1 cellular context compared by ENCODE assay signal in the genomic region with DNA sequence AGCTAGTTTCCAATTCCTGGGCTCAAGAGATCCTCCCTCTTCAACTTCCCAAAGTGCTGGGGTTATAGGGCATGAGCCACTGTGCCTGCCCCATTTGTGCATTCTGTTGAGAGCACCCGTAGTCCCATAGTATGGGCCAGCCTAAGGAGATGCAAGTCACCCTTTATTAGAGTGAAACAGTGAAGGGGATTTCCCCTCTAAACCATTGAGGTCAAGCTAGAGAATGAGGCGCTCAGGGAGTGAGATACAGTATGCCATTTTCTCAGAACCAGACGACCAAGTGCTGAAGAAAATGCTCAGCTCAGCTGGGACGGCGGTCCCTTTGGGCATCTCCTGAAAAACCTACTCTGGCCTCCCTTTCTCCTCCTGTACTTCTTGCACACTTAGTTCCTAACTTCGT.
TF ChIP-seq lines count a peak whose summit lies in the region.

No MANE protein-coding gene starts in this region.

TF ChIP-seq in HepG2, 621 proteins besides CTCF, POLR2A, EP300 and RAD21 (continued from another document):
- TF ChIP-seq, protein P1, sequence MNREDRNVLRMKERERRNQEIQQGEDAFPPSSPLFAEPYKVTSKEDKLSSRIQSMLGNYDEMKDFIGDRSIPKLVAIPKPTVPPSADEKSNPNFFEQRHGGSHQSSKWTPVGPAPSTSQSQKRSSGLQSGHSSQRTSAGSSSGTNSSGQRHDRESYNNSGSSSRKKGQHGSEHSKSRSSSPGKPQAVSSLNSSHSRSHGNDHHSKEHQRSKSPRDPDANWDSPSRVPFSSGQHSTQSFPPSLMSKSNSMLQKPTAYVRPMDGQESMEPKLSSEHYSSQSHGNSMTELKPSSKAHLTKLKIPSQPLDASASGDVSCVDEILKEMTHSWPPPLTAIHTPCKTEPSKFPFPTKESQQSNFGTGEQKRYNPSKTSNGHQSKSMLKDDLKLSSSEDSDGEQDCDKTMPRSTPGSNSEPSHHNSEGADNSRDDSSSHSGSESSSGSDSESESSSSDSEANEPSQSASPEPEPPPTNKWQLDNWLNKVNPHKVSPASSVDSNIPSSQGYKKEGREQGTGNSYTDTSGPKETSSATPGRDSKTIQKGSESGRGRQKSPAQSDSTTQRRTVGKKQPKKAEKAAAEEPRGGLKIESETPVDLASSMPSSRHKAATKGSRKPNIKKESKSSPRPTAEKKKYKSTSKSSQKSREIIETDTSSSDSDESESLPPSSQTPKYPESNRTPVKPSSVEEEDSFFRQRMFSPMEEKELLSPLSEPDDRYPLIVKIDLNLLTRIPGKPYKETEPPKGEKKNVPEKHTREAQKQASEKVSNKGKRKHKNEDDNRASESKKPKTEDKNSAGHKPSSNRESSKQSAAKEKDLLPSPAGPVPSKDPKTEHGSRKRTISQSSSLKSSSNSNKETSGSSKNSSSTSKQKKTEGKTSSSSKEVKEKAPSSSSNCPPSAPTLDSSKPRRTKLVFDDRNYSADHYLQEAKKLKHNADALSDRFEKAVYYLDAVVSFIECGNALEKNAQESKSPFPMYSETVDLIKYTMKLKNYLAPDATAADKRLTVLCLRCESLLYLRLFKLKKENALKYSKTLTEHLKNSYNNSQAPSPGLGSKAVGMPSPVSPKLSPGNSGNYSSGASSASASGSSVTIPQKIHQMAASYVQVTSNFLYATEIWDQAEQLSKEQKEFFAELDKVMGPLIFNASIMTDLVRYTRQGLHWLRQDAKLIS (CRISPR knock-in tag; IDR thresholded peaks at IDR 0.05) = no peak
- TF ChIP-seq DNMT1 (CRISPR knock-in tag; IDR thresholded peaks at IDR 0.05) (no peak), HIVEP1 (CRISPR knock-in tag; IDR thresholded peaks at IDR 0.05) (no peak), MEIS2 (CRISPR knock-in tag; IDR thresholded peaks at IDR 0.05) (no peak), EED (CRISPR knock-in tag; IDR thresholded peaks at IDR 0.05) (no peak), ZNF496 (CRISPR knock-in tag; IDR thresholded peaks at IDR 0.05; ENCODE audit: insufficient replicate concordance) (no peak), NCOA5 (CRISPR knock-in tag; IDR thresholded peaks at IDR 0.05) (no peak), ZBTB49 (CRISPR knock-in tag; IDR thresholded peaks at IDR 0.05; ENCODE audit: borderline replicate concordance) (no peak), ZBTB42 (CRISPR knock-in tag; IDR thresholded peaks at IDR 0.05) (no peak), ZNF143 (CRISPR knock-in tag; IDR thresholded peaks at IDR 0.05) (no peak), RCOR2 (CRISPR knock-in tag; IDR thresholded peaks at IDR 0.05) (no peak), ZNF552 (CRISPR knock-in tag; IDR thresholded peaks at IDR 0.05; ENCODE audit: borderline replicate concordance) (no peak), ZFP37 (CRISPR knock-in tag; IDR thresholded peaks at IDR 0.05; ENCODE audit: borderline replicate concordance) (no peak), ZNF160 (CRISPR knock-in tag; IDR thresholded peaks at IDR 0.05) (no peak)
- TF ChIP-seq, protein P2, sequence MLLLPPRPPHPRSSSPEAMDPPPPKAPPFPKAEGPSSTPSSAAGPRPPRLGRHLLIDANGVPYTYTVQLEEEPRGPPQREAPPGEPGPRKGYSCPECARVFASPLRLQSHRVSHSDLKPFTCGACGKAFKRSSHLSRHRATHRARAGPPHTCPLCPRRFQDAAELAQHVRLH (CRISPR knock-in tag; IDR thresholded peaks at IDR 0.05; ENCODE audit: borderline replicate concordance, low read depth) = no peak
